ENCODE assay signal across 15 cellular contexts in the genomic region with DNA sequence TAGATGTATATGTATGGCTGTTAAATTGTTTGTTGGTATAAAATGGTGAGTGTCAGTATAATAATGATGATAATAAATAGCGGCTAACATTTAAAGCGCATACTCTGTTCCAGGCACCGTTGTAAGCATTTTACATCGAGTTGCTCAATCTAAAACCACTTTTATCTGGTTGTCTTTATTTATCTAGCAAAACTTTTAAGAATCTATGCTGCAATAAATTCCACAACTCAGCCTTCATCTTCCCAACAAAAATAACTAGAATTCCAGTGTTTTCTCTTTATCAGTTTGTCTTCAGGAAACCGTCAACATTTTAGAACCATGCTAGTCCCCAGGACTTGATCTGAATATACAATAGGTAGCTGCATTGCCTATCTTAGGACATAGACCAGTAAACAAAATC. TPM values are rescaled to one million over a fixed set of nuclear protein-coding genes. Genes with fewer than 3 reads are reported as not detected.
DNase-seq lines count a peak whose midpoint lies in the region; ATAC-seq, FAIRE-seq and TF ChIP-seq lines count a peak whose summit lies in the region.
"Had no signal": no experiment of that assay in that cellular context is flagged by ENCODE, and none has a peak within 500 bp of the region (broad histone marks: within the 10 kb centered on the region; RNA-seq: fewer than 3 reads in every experiment).

No MANE protein-coding gene starts in this region.

- H3K27ac ChIP-seq in astrocyte (ENCODE audit: low read depth, low read length) (no peak overlapping the region), mesendoderm (ENCODE audit: low read depth, low read length) (no peak overlapping the region)

- no peak overlapping the region for H3K4me3 Mint-ChIP-seq in astrocyte (ENCODE audit: unreplicated experiment)
- H3K4me3 Mint-ChIP-seq: CD14-positive monocyte; CD8-positive, alpha-beta T cell; IgD-negative memory B cell had no signal

- WGBS in mesendoderm (ENCODE audit: extremely low coverage, insufficient coverage, low lambda C conversion rate) = 100% methylated on average over 1 of the region's 5 CpGs

- no peak overlapping the region for H3K4me3 ChIP-seq in astrocyte (ENCODE audit: insufficient read depth, low read depth, low read length)
- H3K4me3 ChIP-seq in mesendoderm (ENCODE audit: low read length) = no peak overlapping the region

- H3K4me1 Mint-ChIP-seq in astrocyte (ENCODE audit: low read depth, unreplicated experiment) = peaks cover 3% of the 10 kb centered on the region
- H3K4me1 Mint-ChIP-seq: IgD-negative memory B cell had no signal

- no peaks in the 10 kb centered on the region for H3K36me3 ChIP-seq in astrocyte (ENCODE audit: insufficient read depth, low read length)
- no peaks in the 10 kb centered on the region for H3K36me3 ChIP-seq in mesendoderm (ENCODE audit: control insufficient read depth, insufficient read depth, low read length)

- no peak overlapping the region for H4K8ac ChIP-seq in mesendoderm (ENCODE audit: low read depth, low read length)

- peaks cover 12% of the 10 kb centered on the region for H3K36me3 Mint-ChIP-seq in astrocyte (ENCODE audit: low read depth, unreplicated experiment)

- ATAC-seq in HG03175 (IDR thresholded peaks at IDR 0.05; ENCODE audit: unreplicated experiment) = no peak
- ATAC-seq: CD8-positive, alpha-beta T cell; HCT116 had no signal

- H3K79me1 ChIP-seq in mesendoderm (ENCODE audit: low read length) = no peaks in the 10 kb centered on the region

- H3K9ac ChIP-seq in astrocyte (ENCODE audit: low read length) (no peak overlapping the region), mesendoderm (ENCODE audit: low read length) (no peak overlapping the region)

- TF ChIP-seq CTCF in astrocyte (IDR thresholded peaks at IDR 0.05; ENCODE audit: insufficient read depth, low read depth, low read length) = no peak

- H3K4ac ChIP-seq in mesendoderm (ENCODE audit: low read depth, low read length) = no peak overlapping the region

- H2BK120ac ChIP-seq in mesendoderm (ENCODE audit: low read depth, low read length) = no peak overlapping the region

- no peaks in the 10 kb centered on the region for H4K20me1 ChIP-seq in astrocyte (ENCODE audit: insufficient read depth, low read length)

- no peak overlapping the region for H2BK15ac ChIP-seq in mesendoderm (replicated peaks; ENCODE audit: low read depth)

- no peak overlapping the region for H3K56ac ChIP-seq in mesendoderm (ENCODE audit: low read length)

- H2AFZ ChIP-seq in astrocyte (ENCODE audit: low read depth, low read length) = no peak overlapping the region

- H3K27me3 ChIP-seq in astrocyte (ENCODE audit: insufficient read depth, low read length) = no peaks in the 10 kb centered on the region
- no peaks in the 10 kb centered on the region for H3K27me3 ChIP-seq in mesendoderm (ENCODE audit: insufficient read depth, low read length, poor library complexity)

- H2AK5ac ChIP-seq in mesendoderm (ENCODE audit: low read length) = no peak overlapping the region

- no peak overlapping the region for H3K18ac ChIP-seq in mesendoderm (ENCODE audit: low read length)

- H3K4me2 ChIP-seq in astrocyte (ENCODE audit: low read length) (no peak overlapping the region), mesendoderm (ENCODE audit: low read length) (no peak overlapping the region)

- H4K5ac ChIP-seq in mesendoderm (ENCODE audit: low read length) = no peak overlapping the region

- FAIRE-seq in astrocyte (lab: Jason Lieb, UNC) = no peak
- FAIRE-seq: D721Med, H54 had no signal

- no peaks in the 10 kb centered on the region for H3K4me1 ChIP-seq in astrocyte (ENCODE audit: insufficient read depth, low read length)
- no peaks in the 10 kb centered on the region for H3K4me1 ChIP-seq in mesendoderm (ENCODE audit: control insufficient read depth, low read depth, low read length)

- H2BK5ac ChIP-seq in mesendoderm (ENCODE audit: low read length) = no peak overlapping the region

- DNase-seq in NCI-H226 (peak; percentile 59), astrocyte (ENCODE audit: low read depth) (peak; percentile 16), mesendoderm (peak; percentile 25), DMS 273 (lab: John Stamatoyannopoulos, UW; ENCODE audit: unreplicated experiment) (no peak), T-helper 9 cell (no peak)
- DNase-seq: CD8-positive, alpha-beta T cell; COR-L47; DND-41; GF-D8 had no signal

- H3K27me3 Mint-ChIP-seq in astrocyte (ENCODE audit: low read depth, unreplicated experiment) = no peaks in the 10 kb centered on the region
- H3K27me3 Mint-ChIP-seq: IgD-negative memory B cell had no signal

- peaks cover 1% of the 10 kb centered on the region for H3K9me3 Mint-ChIP-seq in astrocyte (ENCODE audit: unreplicated experiment)
- H3K9me3 Mint-ChIP-seq: CD8-positive, alpha-beta T cell; IgD-negative memory B cell had no signal

- no peaks in the 10 kb centered on the region for H3K79me2 ChIP-seq in astrocyte (ENCODE audit: insufficient read depth, low read length)
- H3K79me2 ChIP-seq in mesendoderm (ENCODE audit: control insufficient read depth, insufficient read depth, low read length) = no peaks in the 10 kb centered on the region

- no peak overlapping the region for H3K23ac ChIP-seq in mesendoderm (ENCODE audit: low read length)

- H3K9me3 ChIP-seq in astrocyte (ENCODE audit: insufficient read depth, low read depth, low read length) = no peaks in the 10 kb centered on the region

- H3K27ac Mint-ChIP-seq in astrocyte (ENCODE audit: unreplicated experiment) = no peak overlapping the region
- H3K27ac Mint-ChIP-seq: CD14-positive monocyte; CD8-positive, alpha-beta T cell; IgD-negative memory B cell had no signal

RNA-seq across cellular contexts. Expression of a gene that starts 19.3 kb away (rescaled TPM):
- total RNA-seq in astrocyte = 140 and 153 TPM in 2 replicates
- 201 TPM for polyA plus RNA-seq in mesendoderm (2013, experiment 1 of 2)
- polyA plus RNA-seq in mesendoderm (2013, experiment 2 of 2) = 198 TPM

Comparison
In these comparisons a context has a peak if more than half of its experiments do, and no peak if none do; other contexts are left out.
1. DNase-seq: peak in NCI-H226 (single experiment), astrocyte (single experiment) and mesendoderm (single experiment); none in DMS 273 (single experiment) and T-helper 9 cell (single experiment).